In genomic region chr5:179816401-179817070, GRCh38 we compare ENCODE assay signal across 9 cellular contexts. TPM values are rescaled to one million over a fixed set of nuclear protein-coding genes. Genes with fewer than 3 reads are reported as not detected.
A peak's percentile ranks its signal among the peaks of the same experiment; 100 is the strongest.
DNase-seq lines count a peak whose midpoint lies in the region; ATAC-seq and TF ChIP-seq lines count a peak whose summit lies in the region.
"Had no signal": no experiment of that assay in that cellular context is flagged by ENCODE, and none has a peak within 500 bp of the region (broad histone marks: within the 10 kb centered on the region; RNA-seq: fewer than 3 reads in every experiment).

No MANE protein-coding gene starts in this region.

- H3K4me1 Mint-ChIP-seq in activated CD4-positive, alpha-beta T cell treated with anti-CD3 and anti-CD28 coated beads, Interleukin-2, amount 10 ng/mL, durations not matched to agents 24 days and 14 days, result peaks cover 19% of the 10 kb centered on the region

- H3K36me3 ChIP-seq in Peyer's patch (no peaks in the 10 kb centered on the region), neutrophil (peaks cover 30% of the 10 kb centered on the region)

- peaks cover 26% of the 10 kb centered on the region for H3K36me3 Mint-ChIP-seq in activated CD4-positive, alpha-beta T cell treated with anti-CD3 and anti-CD28 coated beads, Interleukin-2, amount 10 ng/mL, durations not matched to agents 24 days and 14 days (ENCODE audit: low read depth)

- intact Hi-C loops in activated CD4-positive, alpha-beta T cell treated with anti-CD3 and anti-CD28 coated beads, Interleukin-2, amount 10 ng/mL, durations not matched to agents 24 days and 14 days (cut with micrococcal nuclease), result no loop called here

- no peak for TF ChIP-seq POLR2A in Peyer's patch (IDR thresholded peaks at IDR 0.05)

- DNase-seq in AG09309 (ENCODE audit: low read depth), result no peak
- no peak for DNase-seq in Peyer's patch
- peak in 1 of 2 donors; percentile 54 for DNase-seq in foreskin fibroblast
- no peak for DNase-seq in activated CD4-positive, alpha-beta T cell treated with anti-CD3 and anti-CD28 coated beads, Interleukin-2, amount 10 ng/mL, durations not matched to agents 24 days and 14 days
- no peak for DNase-seq in HPDE6-E6E7 (ENCODE audit: extremely low spot score)
- DNase-seq: activated CD8-positive, alpha-beta T cell treated with anti-CD3 and anti-CD28 coated beads, Interleukin-2, amount 10 ng/mL, durations not matched to agents 7 days and 5 days had no signal

- TF ChIP-seq CTCF in AG09309 (IDR thresholded peaks at IDR 0.05; ENCODE audit: control insufficient read depth, insufficient read depth, low read depth, low read length, missing control alignments) (no peak), Peyer's patch (IDR thresholded peaks at IDR 0.05) (no peak), foreskin fibroblast (IDR thresholded peaks at IDR 0.05; ENCODE audit: low read depth, low read length) (no peak), neutrophil (IDR thresholded peaks at IDR 0.05) (no peak)

- no peaks in the 10 kb centered on the region for H3K9me3 ChIP-seq in Peyer's patch
- H3K9me3 ChIP-seq in neutrophil, result no peaks in the 10 kb centered on the region

- H3K4me3 Mint-ChIP-seq in activated CD4-positive, alpha-beta T cell treated with anti-CD3 and anti-CD28 coated beads, Interleukin-2, amount 10 ng/mL, durations not matched to agents 24 days and 14 days, result no peak overlapping the region
- H3K4me3 Mint-ChIP-seq: activated CD8-positive, alpha-beta T cell treated with anti-CD3 and anti-CD28 coated beads, Interleukin-2, amount 10 ng/mL, durations not matched to agents 7 days and 5 days had no signal

- ATAC-seq in GM21515 (IDR thresholded peaks at IDR 0.05; ENCODE audit: unreplicated experiment) (no peak), GM18868 (IDR thresholded peaks at IDR 0.05; ENCODE audit: unreplicated experiment) (no peak)
- ATAC-seq: activated CD8-positive, alpha-beta T cell treated with anti-CD3 and anti-CD28 coated beads, Interleukin-2, amount 10 ng/mL, durations not matched to agents 7 days and 5 days had no signal

- H3K27ac ChIP-seq in Peyer's patch (peak overlapping the region in 2 of 4 donors; percentile 57 to 61), neutrophil (no peak overlapping the region)

- H3K4me1 ChIP-seq in Peyer's patch (peaks cover 7 to 37% (median 28%) of the 10 kb centered on the region in 4 donors), neutrophil (ENCODE audit: control insufficient read depth in 1 of 2, insufficient read depth in 1 of 2, low read depth in 1 of 2, low read length in 1 of 2) (peaks cover 40 to 46% of the 10 kb centered on the region in 2 experiments)

- no peaks in the 10 kb centered on the region for H3K27me3 Mint-ChIP-seq in activated CD4-positive, alpha-beta T cell treated with anti-CD3 and anti-CD28 coated beads, Interleukin-2, amount 10 ng/mL, durations not matched to agents 24 days and 14 days

- H3K27me3 ChIP-seq in Peyer's patch (no peaks in the 10 kb centered on the region), neutrophil (peaks cover 16% of the 10 kb centered on the region)

- no peak overlapping the region for H3K27ac Mint-ChIP-seq in activated CD4-positive, alpha-beta T cell treated with anti-CD3 and anti-CD28 coated beads, Interleukin-2, amount 10 ng/mL, durations not matched to agents 24 days and 14 days
- H3K27ac Mint-ChIP-seq: activated CD8-positive, alpha-beta T cell treated with anti-CD3 and anti-CD28 coated beads, Interleukin-2, amount 10 ng/mL, durations not matched to agents 7 days and 5 days had no signal

- no peaks in the 10 kb centered on the region for H3K9me3 Mint-ChIP-seq in activated CD4-positive, alpha-beta T cell treated with anti-CD3 and anti-CD28 coated beads, Interleukin-2, amount 10 ng/mL, durations not matched to agents 24 days and 14 days

- H3K4me3 ChIP-seq in AG09309 (ENCODE audit: control insufficient read depth, low read depth, low read length), result peak overlapping the region; percentile 40
- peak overlapping the region; percentile 35 to 60 (median 54) for H3K4me3 ChIP-seq in Peyer's patch
- H3K4me3 ChIP-seq in foreskin fibroblast (ENCODE audit: low read depth in 1 of 2, low read length in 2 of 2), result peak overlapping the region; percentile 39 to 41
- H3K4me3 ChIP-seq in neutrophil (ENCODE audit: low read depth in 1 of 2, low read length in 1 of 2), result peak overlapping the region; percentile 27 to 45

RNA-seq across cellular contexts. Expression of gene SQSTM1, which starts 4.2 kb away (rescaled TPM):
- 100 to 1,000 TPM; 287 to 417 (median 348) TPM for total RNA-seq in Peyer's patch
- 177 and 183 TPM in 2 replicates for total RNA-seq in activated CD4-positive, alpha-beta T cell treated with anti-CD3 and anti-CD28 coated beads, Interleukin-2, amount 10 ng/mL, durations not matched to agents 24 days and 14 days

RNA-seq across cellular contexts. Expression of gene MGAT4B, which starts 9.9 kb away (rescaled TPM):
- total RNA-seq in Peyer's patch, result 1,000 to 10,000 TPM in 2 of 4 donors, 100 to 1,000 TPM in 2; 366 to 1,291 (median 1,007) TPM
- total RNA-seq in activated CD4-positive, alpha-beta T cell treated with anti-CD3 and anti-CD28 coated beads, Interleukin-2, amount 10 ng/mL, durations not matched to agents 24 days and 14 days, result 126 and 134 TPM in 2 replicates

RNA-seq across cellular contexts. Expression of gene LTC4S, which starts 22.8 kb away (rescaled TPM):
- 10 to 100 TPM in 1 of 4 donors, 1 to 10 TPM in 2, not detected in 1; 1.9 to 12.4 (median 3.6) TPM for total RNA-seq in Peyer's patch
- 0.88 and 1.6 TPM in 2 replicates for total RNA-seq in activated CD4-positive, alpha-beta T cell treated with anti-CD3 and anti-CD28 coated beads, Interleukin-2, amount 10 ng/mL, durations not matched to agents 24 days and 14 days

RNA-seq across cellular contexts. Expression of gene MRNIP, which starts 42.1 kb away (rescaled TPM):
- 100 to 1,000 TPM in 1 of 4 donors, 10 to 100 TPM in 3; 21.5 to 120 (median 68.3) TPM for total RNA-seq in Peyer's patch
- total RNA-seq in activated CD4-positive, alpha-beta T cell treated with anti-CD3 and anti-CD28 coated beads, Interleukin-2, amount 10 ng/mL, durations not matched to agents 24 days and 14 days, result 27.6 and 27.8 TPM in 2 replicates
